12 cellular contexts compared by ENCODE assay signal in genomic region chr15:85479071-85479647, GRCh38.
DNase-seq lines count a peak whose midpoint lies in the region; ATAC-seq, FAIRE-seq and TF ChIP-seq lines count a peak whose summit lies in the region.
"Had no signal": no experiment of that assay in that cellular context is flagged by ENCODE, and none has a peak within 500 bp of the region (broad histone marks: within the 10 kb centered on the region; RNA-seq: fewer than 3 reads in every experiment).

No MANE protein-coding gene starts in this region.

- no peak for ATAC-seq in GM19395 (IDR thresholded peaks at IDR 0.05; ENCODE audit: unreplicated experiment)
- ATAC-seq in GM21528 (IDR thresholded peaks at IDR 0.05; ENCODE audit: low FRiP score, unreplicated experiment) = no peak

- peak; percentile 44 for DNase-seq in NCI-H1105 treated with DMSO at 0.1 percent for 48 hours (lab: John Stamatoyannopoulos, UW)
- no peak for DNase-seq in NCI-H1105 (lab: John Stamatoyannopoulos, UW)
- DNase-seq in RCC 7860 (ENCODE audit: low spot score) = peak; percentile 67
- DNase-seq in fibroblast of villous mesenchyme (ENCODE audit: low read depth) = peak; percentile 60
- peak; percentile 43 for DNase-seq in skeletal muscle cell (ENCODE audit: low read depth)
- DNase-seq in SHP77 treated with DMSO at 0.1 percent for 48 hours (lab: John Stamatoyannopoulos, UW) = no peak
- DNase-seq: NCI-H1092; stimulated activated CD8-positive, alpha-beta memory T cell treated with anti-CD3 and anti-CD28 coated beads, Interleukin-4, amount 100 ng/mL, for 48 hours had no signal

- no peak for TF ChIP-seq CTCF in fibroblast of villous mesenchyme (IDR thresholded peaks at IDR 0.05; ENCODE audit: insufficient read depth, low read depth, low read length)

- H3K4me3 ChIP-seq in fibroblast of villous mesenchyme (ENCODE audit: low read depth, low read length) (no peak overlapping the region), skeletal muscle cell (ENCODE audit: low read depth, low read length) (no peak overlapping the region)
- H3K4me3 ChIP-seq: coronary artery had no signal

- peak; percentile 77 for FAIRE-seq in RCC 7860 (lab: Jason Lieb, UNC)
- FAIRE-seq: A204.1 had no signal

Comparison
In these comparisons a context has a peak if more than half of its experiments do, and no peak if none do; other contexts are left out.
1. DNase-seq: peak in NCI-H1105 treated with DMSO at 0.1 percent for 48 hours (single experiment), RCC 7860 (single experiment), fibroblast of villous mesenchyme (single experiment) and skeletal muscle cell (single experiment); none in NCI-H1105 (single experiment) and SHP77 treated with DMSO at 0.1 percent for 48 hours (single experiment).